In genomic region chr10:72340510-72340895, GRCh38 we compare ENCODE assay signal across 8 cellular contexts. TPM values are rescaled to one million over a fixed set of nuclear protein-coding genes. Genes with fewer than 3 reads are reported as not detected.
DNase-seq lines count a peak whose midpoint lies in the region; ATAC-seq, FAIRE-seq and TF ChIP-seq lines count a peak whose summit lies in the region.

No MANE protein-coding gene starts in this region.

- peaks cover 16 to 17% (median 16%) of the 10 kb centered on the region in 3 donors for H3K4me1 ChIP-seq in pancreas

- no peaks in the 10 kb centered on the region for H3K9me3 Mint-ChIP-seq in activated T-helper 1 cell treated with anti-CD3 and anti-CD28 coated beads, Interleukin-12 subunit alpha, Interleukin-12 subunit beta, Interleukin-2, Interleukin-4 antibody, amounts not matched to agents 30 ng/mL and 10 ng/mL and 1 ng/mL, durations not matched to agents 14 hours and 24 hours and 36 hours

- H3K4me1 Mint-ChIP-seq in activated T-helper 1 cell treated with anti-CD3 and anti-CD28 coated beads, Interleukin-12 subunit alpha, Interleukin-12 subunit beta, Interleukin-2, Interleukin-4 antibody, amounts not matched to agents 30 ng/mL and 10 ng/mL and 1 ng/mL, durations not matched to agents 14 hours and 24 hours and 36 hours (ENCODE audit: low read depth), result peaks cover 41% of the 10 kb centered on the region

- ATAC-seq in pancreas (peak in 3 of 4 donors; percentile 23 to 40 (median 38)), GM18868 (IDR thresholded peaks at IDR 0.05; ENCODE audit: unreplicated experiment) (no peak)

- peaks cover 32% of the 10 kb centered on the region for H3K36me3 Mint-ChIP-seq in activated T-helper 1 cell treated with anti-CD3 and anti-CD28 coated beads, Interleukin-12 subunit alpha, Interleukin-12 subunit beta, Interleukin-2, Interleukin-4 antibody, amounts not matched to agents 30 ng/mL and 10 ng/mL and 1 ng/mL, durations not matched to agents 14 hours and 24 hours and 36 hours (ENCODE audit: low read depth)

- no peak overlapping the region for H3K4me3 Mint-ChIP-seq in activated T-helper 1 cell treated with anti-CD3 and anti-CD28 coated beads, Interleukin-12 subunit alpha, Interleukin-12 subunit beta, Interleukin-2, Interleukin-4 antibody, amounts not matched to agents 30 ng/mL and 10 ng/mL and 1 ng/mL, durations not matched to agents 14 hours and 24 hours and 36 hours

- no peak overlapping the region for H3K4me3 ChIP-seq in fibroblast of pulmonary artery (replicated peaks; ENCODE audit: low read depth, low read length)
- no peak overlapping the region for H3K4me3 ChIP-seq in pancreas

- DNase-seq in NOMO-1 treated with DMSO at 0.1 percent for 48 hours (lab: John Stamatoyannopoulos, UW; ENCODE audit: unreplicated experiment) (peak; percentile 14), NOMO-1 treated with dmso at 0.1 percent for 144 hours (lab: John Stamatoyannopoulos, UW; ENCODE audit: unreplicated experiment) (no peak), OCI-M1 (lab: John Stamatoyannopoulos, UW) (peak; percentile 89), fibroblast of pulmonary artery (ENCODE audit: low read depth) (peak; percentile 60), pancreas (peak in 5 of 6 donors; percentile 49 to 89 (median 79)), epidermal melanocyte (ENCODE audit: insufficient read length, low spot score) (no peak)
- peak; percentile 75 for DNase-seq in activated T-helper 1 cell treated with anti-CD3 and anti-CD28 coated beads, Interleukin-12 subunit alpha, Interleukin-12 subunit beta, Interleukin-2, Interleukin-4 antibody, amounts not matched to agents 30 ng/mL and 10 ng/mL and 1 ng/mL, durations not matched to agents 14 hours and 24 hours and 36 hours (ENCODE audit: low spot score)

- peak overlapping the region in 2 of 4 donors; percentile 4 to 15 for H3K27ac ChIP-seq in pancreas

- H3K27me3 Mint-ChIP-seq in activated T-helper 1 cell treated with anti-CD3 and anti-CD28 coated beads, Interleukin-12 subunit alpha, Interleukin-12 subunit beta, Interleukin-2, Interleukin-4 antibody, amounts not matched to agents 30 ng/mL and 10 ng/mL and 1 ng/mL, durations not matched to agents 14 hours and 24 hours and 36 hours (ENCODE audit: insufficient read depth), result no peaks in the 10 kb centered on the region

- peak; percentile 93 for TF ChIP-seq CTCF in fibroblast of pulmonary artery (IDR thresholded peaks at IDR 0.05; ENCODE audit: low read length, missing control alignments)
- peak; percentile 92 to 96 (median 94) for TF ChIP-seq CTCF in pancreas (IDR thresholded peaks at IDR 0.05)

- 58 to 61% methylated on average over 15 of the region's 15 CpGs for WGBS in pancreas, 2 donors

- peaks cover 0 to 32% (median 3%) of the 10 kb centered on the region in 3 donors for H3K36me3 ChIP-seq in pancreas

- intact Hi-C loops in activated T-helper 1 cell treated with anti-CD3 and anti-CD28 coated beads, Interleukin-12 subunit alpha, Interleukin-12 subunit beta, Interleukin-2, Interleukin-4 antibody, amounts not matched to agents 30 ng/mL and 10 ng/mL and 1 ng/mL, durations not matched to agents 14 hours and 24 hours and 36 hours (cut with micrococcal nuclease), result loop anchor here (1.0 to 2.0 kb wide), 4 partner anchors 67 to 444 kb away; partner anchors contain the start of gene DDIT4
- intact Hi-C loops in pancreas (cut with DNase I), result loop anchor here in 1 of 3 donors (10.0 kb wide), 2 partner anchors 286 to 436 kb away; no protein-coding TSS in a partner anchor

- FAIRE-seq in pancreas (lab: Jason Lieb, UNC), result no peak

- no peak overlapping the region for H3K27ac Mint-ChIP-seq in activated T-helper 1 cell treated with anti-CD3 and anti-CD28 coated beads, Interleukin-12 subunit alpha, Interleukin-12 subunit beta, Interleukin-2, Interleukin-4 antibody, amounts not matched to agents 30 ng/mL and 10 ng/mL and 1 ng/mL, durations not matched to agents 14 hours and 24 hours and 36 hours

- no peaks in the 10 kb centered on the region for H3K27me3 ChIP-seq in pancreas

- H3K9me3 ChIP-seq in pancreas, result no peaks in the 10 kb centered on the region

RNA-seq across cellular contexts. Expression of gene DNAJB12, which starts 14.2 kb away (rescaled TPM):
- total RNA-seq in activated T-helper 1 cell treated with anti-CD3 and anti-CD28 coated beads, Interleukin-12 subunit alpha, Interleukin-12 subunit beta, Interleukin-2, Interleukin-4 antibody, amounts not matched to agents 30 ng/mL and 10 ng/mL and 1 ng/mL, durations not matched to agents 14 hours and 24 hours and 36 hours, result 32.4 and 38.0 TPM in 2 replicates
- total RNA-seq in pancreas, result 10 to 100 TPM; 14.6 to 19.7 (median 17.7) TPM
- polyA plus RNA-seq in pancreas, result 10 to 100 TPM; 19.3 to 22.0 TPM

Comparison
In these comparisons a context has a peak if more than half of its experiments do, and no peak if none do; other contexts are left out.
1. DNase-seq: peak in NOMO-1 treated with DMSO at 0.1 percent for 48 hours (single experiment), OCI-M1 (single experiment), activated T-helper 1 cell treated with anti-CD3 and anti-CD28 coated beads, Interleukin-12 subunit alpha, Interleukin-12 subunit beta, Interleukin-2, Interleukin-4 antibody, amounts not matched to agents 30 ng/mL and 10 ng/mL and 1 ng/mL, durations not matched to agents 14 hours and 24 hours and 36 hours (single experiment), fibroblast of pulmonary artery (single experiment) and pancreas (5 of 6); none in NOMO-1 treated with dmso at 0.1 percent for 144 hours (single experiment) and epidermal melanocyte (single experiment).